In genomic region chr12:95224202-95225170, GRCh38 we compare ENCODE assay signal across 13 cellular contexts. TPM values are rescaled to one million over a fixed set of nuclear protein-coding genes. Genes with fewer than 3 reads are reported as not detected.
A peak's percentile ranks its signal among the peaks of the same experiment; 100 is the strongest.
DNase-seq lines count a peak whose midpoint lies in the region; ATAC-seq and TF ChIP-seq lines count a peak whose summit lies in the region.
"Had no signal": no experiment of that assay in that cellular context is flagged by ENCODE, and none has a peak within 500 bp of the region (broad histone marks: within the 10 kb centered on the region; RNA-seq: fewer than 3 reads in every experiment).

No MANE protein-coding gene starts in this region.

- no peak for TF ChIP-seq CTCF in left lung (IDR thresholded peaks at IDR 0.05)

- ATAC-seq in left lung (peak; percentile 68), GM19395 (IDR thresholded peaks at IDR 0.05; ENCODE audit: unreplicated experiment) (no peak)
- ATAC-seq: natural killer cell treated with Interleukin-12 subunit alpha and Interleukin-12 subunit beta and Interleukin-15 and Interleukin-18, amount 100 ng/mL, for 72 hours had no signal

- H3K4me1 ChIP-seq in left lung = peaks cover 8 to 20% of the 10 kb centered on the region in 2 donors

- H3K36me3 ChIP-seq in left lung = peaks cover 0 to 7% of the 10 kb centered on the region in 2 donors

- intact Hi-C loops in left lung (cut with DNase I) = no loop called here

- H3K9me3 ChIP-seq in left lung = no peaks in the 10 kb centered on the region
- H3K9me3 ChIP-seq: HAP-1 had no signal

- no peaks in the 10 kb centered on the region for H3K27me3 ChIP-seq in left lung

- H3K4me3 ChIP-seq in left lung = no peak overlapping the region
- H3K4me3 ChIP-seq: HAP-1 had no signal

- DNase-seq in DMS53 (lab: John Stamatoyannopoulos, UW) = peak; percentile 51
- DNase-seq in DMS53 treated with DMSO at 0.1 percent for 48 hours (lab: John Stamatoyannopoulos, UW; ENCODE audit: unreplicated experiment) = no peak
- peak; percentile 15 for DNase-seq in HPDE6-E6E7 (ENCODE audit: extremely low spot score)
- DNase-seq in amniotic stem cell (lab: John Stamatoyannopoulos, UW) = peak; percentile 56
- DNase-seq in left lung = no peak
- DNase-seq in iPS-NIHi7 (ENCODE audit: extremely low spot score) = no peak
- no peak for DNase-seq in hypothalamus (lab: John Stamatoyannopoulos, UW)
- DNase-seq: dermis blood vessel endothelial cell, NCI-H446 had no signal

- H3K27ac ChIP-seq in left lung = no peak overlapping the region
- H3K27ac ChIP-seq: 22Rv1 had no signal

RNA-seq across cellular contexts. Expression of gene VEZT, which starts 6.9 kb away (rescaled TPM):
- total RNA-seq in left lung = 10 to 100 TPM; 69.4 to 84.3 TPM

RNA-seq across cellular contexts. Expression of gene FGD6, which starts 7.2 kb away (rescaled TPM):
- total RNA-seq in left lung = 10 to 100 TPM; 17.3 to 36.0 TPM

Comparison
In these comparisons a context has a peak if more than half of its experiments do, and no peak if none do; other contexts are left out.
1. DNase-seq: peak in DMS53 (single experiment), HPDE6-E6E7 (single experiment) and amniotic stem cell (single experiment); none in DMS53 treated with DMSO at 0.1 percent for 48 hours (single experiment), left lung (0 of 2), iPS-NIHi7 (single experiment) and hypothalamus (0 of 51).